1 cellular context compared by ENCODE assay signal in the genomic region with DNA sequence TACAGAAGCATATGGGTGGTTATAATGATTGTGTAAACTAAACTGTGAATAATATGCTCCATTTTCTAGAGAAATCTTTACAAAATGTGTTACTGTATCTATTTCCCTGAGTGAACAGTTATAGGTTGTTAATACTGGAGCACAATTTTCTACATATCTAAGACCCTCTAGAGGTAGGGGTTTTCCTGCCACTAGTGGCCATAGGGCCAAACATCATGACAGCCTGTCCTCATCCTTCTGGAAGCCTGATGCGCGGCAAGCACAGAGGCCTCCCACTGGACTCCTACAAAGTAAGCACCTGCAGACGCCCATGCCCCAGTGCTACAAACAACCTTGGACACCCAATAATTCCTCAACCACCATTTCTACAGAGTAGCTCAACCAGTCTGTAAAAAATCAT.
TF ChIP-seq lines count a peak whose summit lies in the region.

No MANE protein-coding gene starts in this region.

TF ChIP-seq in IMR-90, 13 proteins besides CTCF, POLR2A, EP300 and RAD21:
- TF ChIP-seq RFX5 (IDR thresholded peaks at IDR 0.05; ENCODE audit: low read depth, low read length), result no peak
- no peak for TF ChIP-seq RCOR1 (IDR thresholded peaks at IDR 0.05; ENCODE audit: insufficient replicate concordance, low read length)
- no peak for TF ChIP-seq BHLHE40 (IDR thresholded peaks at IDR 0.05; ENCODE audit: low read depth, low read length)
- TF ChIP-seq MAFK (IDR thresholded peaks at IDR 0.05; ENCODE audit: low read depth, low read length), result no peak
- no peak for TF ChIP-seq SMC3 (IDR thresholded peaks at IDR 0.05; ENCODE audit: low read depth, low read length)
- TF ChIP-seq ELK1 (IDR thresholded peaks at IDR 0.05; ENCODE audit: borderline replicate concordance, low read depth, low read length), result no peak
- TF ChIP-seq CHD1 (IDR thresholded peaks at IDR 0.05; ENCODE audit: low read depth, low read length), result no peak
- no peak for TF ChIP-seq CEBPB (IDR thresholded peaks at IDR 0.05; ENCODE audit: low read depth, low read length)
- TF ChIP-seq MXI1 (IDR thresholded peaks at IDR 0.05; ENCODE audit: borderline replicate concordance, low read depth, low read length), result no peak
